In the genomic region with DNA sequence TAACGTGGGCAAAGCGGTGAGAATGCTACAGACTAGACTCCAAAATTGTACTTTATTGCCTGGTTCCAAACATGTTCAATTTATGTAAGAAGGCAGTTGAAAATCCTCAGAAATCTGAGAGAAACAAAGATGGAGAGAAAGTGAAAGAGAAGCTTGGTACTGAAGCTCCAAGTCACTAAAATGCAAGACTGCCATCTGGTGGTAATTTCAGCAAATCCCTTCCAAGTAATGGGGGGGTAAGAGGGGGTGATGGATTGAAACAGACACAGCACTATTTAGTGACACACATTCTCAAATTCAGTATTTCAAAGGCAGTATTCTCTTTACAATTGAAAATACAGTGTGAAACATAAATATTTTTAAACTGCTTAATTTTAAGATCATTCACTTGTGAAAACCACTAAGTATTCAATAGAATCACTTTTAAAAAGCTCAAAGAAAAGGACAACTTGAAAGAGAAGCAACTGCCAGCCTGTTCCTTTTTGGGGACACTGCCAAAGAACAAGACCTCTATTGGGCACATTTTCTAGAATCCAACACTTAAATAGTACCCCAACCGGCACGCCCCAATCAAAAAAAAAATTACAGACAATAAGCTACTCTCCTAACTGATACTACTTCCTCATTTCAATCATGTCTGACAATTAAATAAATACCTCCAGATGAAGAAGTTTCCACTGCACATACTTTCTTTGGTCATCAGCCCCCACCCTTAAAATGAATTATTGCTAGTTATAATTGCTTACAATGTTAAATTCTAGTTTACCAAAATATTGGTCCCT, we compare ENCODE assay signal across 8 cellular contexts.
DNase-seq lines count a peak whose midpoint lies in the region; ATAC-seq and TF ChIP-seq lines count a peak whose summit lies in the region.

No MANE protein-coding gene starts in this region.

- ATAC-seq in HG03196 (IDR thresholded peaks at IDR 0.05; ENCODE audit: unreplicated experiment) (peak; percentile 93), HG02970 (IDR thresholded peaks at IDR 0.05; ENCODE audit: low FRiP score, unreplicated experiment) (no peak)
- peak; percentile 86 to 89 for ATAC-seq in activated T-cell treated with anti-CD3 and anti-CD28 coated beads, Interleukin-2, amount 50 U/mL, for 4 hours

- no peaks in the 10 kb centered on the region for H3K27me3 Mint-ChIP-seq in activated T-cell treated with anti-CD3 and anti-CD28 coated beads, Interleukin-2, amount 50 U/mL, for 4 hours (ENCODE audit: low read depth)
- no peaks in the 10 kb centered on the region for H3K27me3 Mint-ChIP-seq in neural progenitor cell (ENCODE audit: insufficient read depth, low read depth)

- peaks cover 7% of the 10 kb centered on the region for H3K4me1 Mint-ChIP-seq in activated T-cell treated with anti-CD3 and anti-CD28 coated beads, Interleukin-2, amount 50 U/mL, for 4 hours (ENCODE audit: low read depth)
- peaks cover 3% of the 10 kb centered on the region for H3K4me1 Mint-ChIP-seq in neural progenitor cell

- H3K79me2 ChIP-seq in neural progenitor cell (ENCODE audit: low read depth) = peaks cover 6% of the 10 kb centered on the region

- H3K9ac ChIP-seq in neural progenitor cell = no peak overlapping the region

- H3F3A ChIP-seq in neural progenitor cell (ENCODE audit: low read depth) = no peaks in the 10 kb centered on the region

- peaks cover 8% of the 10 kb centered on the region for H3K36me3 Mint-ChIP-seq in activated T-cell treated with anti-CD3 and anti-CD28 coated beads, Interleukin-2, amount 50 U/mL, for 4 hours (ENCODE audit: insufficient read depth)
- H3K36me3 Mint-ChIP-seq in neural progenitor cell = peaks cover 6% of the 10 kb centered on the region

- no peaks in the 10 kb centered on the region for H3K9me3 Mint-ChIP-seq in activated T-cell treated with anti-CD3 and anti-CD28 coated beads, Interleukin-2, amount 50 U/mL, for 4 hours
- no peaks in the 10 kb centered on the region for H3K9me3 Mint-ChIP-seq in neural progenitor cell

- TF ChIP-seq CTCF in neural progenitor cell (IDR thresholded peaks at IDR 0.05) = peak; percentile 86

- DNase-seq in DMS 273 (lab: John Stamatoyannopoulos, UW; ENCODE audit: unreplicated experiment) (peak; percentile 84), GM19240 (ENCODE audit: insufficient read length, low spot score) (peak; percentile 35), NCI-H226 (peak; percentile 54), fibroblast of the conjunctiva (ENCODE audit: low read depth) (peak; percentile 77), neural progenitor cell (ENCODE audit: low spot score) (peak; percentile 76)
- DNase-seq in activated T-cell treated with anti-CD3 and anti-CD28 coated beads, Interleukin-2, amount 50 U/mL, for 4 hours = no peak

- no peak overlapping the region for H2AFZ ChIP-seq in neural progenitor cell (replicated peaks)

- H3K36me3 ChIP-seq in neural progenitor cell = peaks cover 2% of the 10 kb centered on the region

- H3K27ac ChIP-seq in neural progenitor cell = no peak overlapping the region

- H3K4me1 ChIP-seq in neural progenitor cell = no peaks in the 10 kb centered on the region

- H3K27ac Mint-ChIP-seq in neural progenitor cell = no peak overlapping the region

- no peaks in the 10 kb centered on the region for H3K9me3 ChIP-seq in neural progenitor cell (ENCODE audit: low read depth)

- no peak overlapping the region for H3K4me2 ChIP-seq in neural progenitor cell

- H3K4me3 Mint-ChIP-seq in activated T-cell treated with anti-CD3 and anti-CD28 coated beads, Interleukin-2, amount 50 U/mL, for 4 hours = no peak overlapping the region
- no peak overlapping the region for H3K4me3 Mint-ChIP-seq in neural progenitor cell

- H4K20me1 ChIP-seq in neural progenitor cell (ENCODE audit: low read depth) = no peaks in the 10 kb centered on the region

- no peaks in the 10 kb centered on the region for H3K27me3 ChIP-seq in neural progenitor cell

- H3K4me3 ChIP-seq in neural progenitor cell = no peak overlapping the region
